25 cellular contexts compared by ENCODE assay signal in genomic region chr1:228493141-228494043, GRCh38. TPM values are rescaled to one million over a fixed set of nuclear protein-coding genes. Genes with fewer than 3 reads are reported as not detected.
DNase-seq lines count a peak whose midpoint lies in the region; ATAC-seq and TF ChIP-seq lines count a peak whose summit lies in the region.
"Had no signal": no experiment of that assay in that cellular context is flagged by ENCODE, and none has a peak within 500 bp of the region (broad histone marks: within the 10 kb centered on the region; RNA-seq: fewer than 3 reads in every experiment).

No MANE protein-coding gene starts in this region.

- H3K9me3 Mint-ChIP-seq in endothelial cell (ENCODE audit: unreplicated experiment): no peaks in the 10 kb centered on the region
- H3K9me3 Mint-ChIP-seq: CD8-positive, alpha-beta T cell had no signal

- H3K36me3 ChIP-seq in heart right ventricle (peaks cover 0 to 88% (median 37%) of the 10 kb centered on the region in 9 donors), sigmoid colon (peaks cover 19 to 66% (median 25%) of the 10 kb centered on the region in 4 donors)

- intact Hi-C loops in cardiac septum (cut with DNase I): no loop called here
- intact Hi-C loops in heart right ventricle (cut with DNase I): no loop called here
- intact Hi-C loops in sigmoid colon (cut with DNase I): no loop called here

- no peaks in the 10 kb centered on the region for H3K27me3 ChIP-seq in heart right ventricle
- no peaks in the 10 kb centered on the region for H3K27me3 ChIP-seq in sigmoid colon
- H3K27me3 ChIP-seq: SJCRH30 had no signal

- ATAC-seq in heart right ventricle: no peak
- ATAC-seq: A549; CD8-positive, alpha-beta T cell; GM12878; HCT116 had no signal

- H3K27ac Mint-ChIP-seq in endothelial cell (ENCODE audit: unreplicated experiment): peak overlapping the region; percentile 30
- H3K27ac Mint-ChIP-seq: CD8-positive, alpha-beta T cell had no signal

- CTCF ChIA-PET in RWPE1 (lab: Yijun Ruan, JAX): no interaction called here

- WGBS in heart right ventricle, 2 donors: 91 to 92% methylated on average over 28 of the region's 28 CpGs
- 95 to 96% methylated on average over 28 of the region's 28 CpGs for WGBS in sigmoid colon, 2 donors

- H3K4me1 Mint-ChIP-seq in endothelial cell (ENCODE audit: unreplicated experiment): peaks cover 8% of the 10 kb centered on the region

- no peak for TF ChIP-seq POLR2A in sigmoid colon (IDR thresholded peaks at IDR 0.05)

- H3K4me3 Mint-ChIP-seq in endothelial cell (ENCODE audit: unreplicated experiment): peak overlapping the region; percentile 73
- H3K4me3 Mint-ChIP-seq: CD8-positive, alpha-beta T cell had no signal

- H3K9me3 ChIP-seq in heart right ventricle (no peaks in the 10 kb centered on the region), sigmoid colon (no peaks in the 10 kb centered on the region)
- H3K9me3 ChIP-seq: A549, Caco-2, SJCRH30 had no signal

- H3K4me1 ChIP-seq in heart right ventricle (peaks cover 14 to 34% (median 26%) of the 10 kb centered on the region in 9 donors), sigmoid colon (peaks cover 0 to 25% (median 18%) of the 10 kb centered on the region in 4 donors)

- POLR2A ChIA-PET in RWPE1 (lab: Yijun Ruan, JAX; ENCODE audit: low non-redundant PET): no interaction called here

- no peak for TF ChIP-seq CTCF in heart right ventricle (IDR thresholded peaks at IDR 0.05)
- no peak for TF ChIP-seq CTCF in RWPE1 (conservative IDR thresholded peaks at IDR 0.05; ENCODE audit: low read depth)
- TF ChIP-seq CTCF in endothelial cell (IDR thresholded peaks at IDR 0.05; ENCODE audit: unreplicated experiment): no peak
- TF ChIP-seq CTCF in sigmoid colon (IDR thresholded peaks at IDR 0.05): no peak

- peaks cover 2% of the 10 kb centered on the region for H3K27me3 Mint-ChIP-seq in endothelial cell (ENCODE audit: unreplicated experiment)

- TF ChIP-seq EP300 in sigmoid colon (IDR thresholded peaks at IDR 0.05): no peak

- peaks cover 35% of the 10 kb centered on the region for H3K36me3 Mint-ChIP-seq in endothelial cell (ENCODE audit: low read depth, unreplicated experiment)

- DNase-seq in cardiac septum (ENCODE audit: low spot score): peak; percentile 57
- DNase-seq in heart right ventricle: no peak
- no peak for DNase-seq in RWPE1 (ENCODE audit: low spot score)
- DNase-seq in endothelial cell (ENCODE audit: low spot score): no peak
- DNase-seq in sigmoid colon: peak; percentile 46
- DNase-seq in glomerular visceral epithelial cell (ENCODE audit: extremely low spot score): no peak
- no peak for DNase-seq in SHP77 treated with DMSO at 0.1 percent for 48 hours (lab: John Stamatoyannopoulos, UW)
- no peak for DNase-seq in T-helper 9 cell
- DNase-seq: AML-193; Caco-2; CD8-positive, alpha-beta T cell; GDM1; Karpas-422; NCI-H1092; NCI-H1417 treated with DMSO at 0.1 percent for 48 hours; NCI-H187; NCI-H2171 treated with DMSO at 0.1 percent for 48 hours; NCI-H345; NCI-H524 treated with DMSO at 0.1 percent for 48 hours; NCI-H774; SJCRH30 had no signal

- H3K27ac ChIP-seq in heart right ventricle (no peak overlapping the region), RWPE1 (peak overlapping the region; percentile 5; the same call in 1 of the 2 replicates), sigmoid colon (no peak overlapping the region)
- H3K27ac ChIP-seq: A549, HL-60, SJCRH30 had no signal

- H3K4me3 ChIP-seq in heart right ventricle: no peak overlapping the region
- H3K4me3 ChIP-seq in sigmoid colon: no peak overlapping the region
- H3K4me3 ChIP-seq: A549, GM12878, SJCRH30 had no signal

RNA-seq across cellular contexts. Expression of gene RNF187, which starts 6.2 kb away (rescaled TPM):
- total RNA-seq in cardiac septum (83.2 TPM), heart right ventricle (10 to 100 TPM; 79.1 to 99.7 (median 89.9) TPM), endothelial cell (ENCODE audit: unreplicated experiment) (153 TPM), sigmoid colon (10 to 100 TPM; 17.3 to 24.4 (median 22.6) TPM)
- polyA plus RNA-seq in heart right ventricle (10 to 100 TPM; 18.9 to 37.2 TPM), sigmoid colon (10 to 100 TPM; 23.4 to 39.8 (median 28.2) TPM)

Comparison
In these comparisons a context has a peak if more than half of its experiments do, and no peak if none do; other contexts are left out.
1. DNase-seq: peak in cardiac septum (single experiment) and sigmoid colon (single experiment); none in heart right ventricle (0 of 2), RWPE1 (single experiment), endothelial cell (single experiment), glomerular visceral epithelial cell (single experiment), SHP77 treated with DMSO at 0.1 percent for 48 hours (single experiment) and T-helper 9 cell (single experiment).